ENCODE assay signal across 1 cellular context in the genomic region with DNA sequence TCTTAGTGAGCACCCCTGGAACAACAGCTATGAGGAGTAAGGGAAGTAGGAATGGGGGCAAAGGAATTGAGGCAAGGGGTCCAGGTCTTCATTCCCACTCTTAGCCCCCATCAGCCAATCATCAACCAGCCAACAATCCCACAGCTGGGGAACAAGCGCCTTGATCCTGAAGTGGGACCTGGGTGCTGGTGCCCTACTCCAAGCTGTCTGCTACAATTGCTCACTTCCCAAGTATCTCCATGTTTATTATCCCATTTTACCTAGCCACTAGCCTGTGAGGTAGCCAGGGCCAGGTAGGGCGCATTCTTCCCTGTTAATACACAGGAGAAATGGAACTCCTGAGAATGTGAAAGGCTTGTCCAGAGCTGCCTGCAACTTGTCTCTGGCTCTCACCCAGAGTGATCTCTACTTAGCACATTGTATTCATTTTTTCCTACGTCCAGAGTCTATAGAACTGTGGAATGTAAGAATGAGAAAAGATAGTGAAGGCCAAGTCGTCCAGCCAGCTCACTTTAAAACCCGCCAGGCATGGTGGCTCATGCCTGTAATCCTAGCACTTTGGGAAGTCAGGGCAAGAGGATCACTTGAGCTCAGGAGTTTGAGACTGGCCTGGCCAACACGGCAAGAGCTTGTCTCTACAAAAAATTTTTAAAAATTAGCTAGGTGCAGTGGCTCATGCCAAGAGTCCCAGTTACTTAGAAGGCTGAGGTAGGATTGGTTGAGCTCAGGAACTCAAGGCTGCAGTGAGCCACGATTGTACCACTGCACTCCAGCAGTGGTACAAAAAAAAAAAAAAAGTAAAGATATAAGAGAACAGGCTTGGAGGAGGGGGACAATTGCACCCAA.
TF ChIP-seq lines count a peak whose summit lies in the region.

No MANE protein-coding gene starts in this region.

TF ChIP-seq in H1, 55 proteins besides CTCF, POLR2A, EP300 and RAD21:
- TF ChIP-seq EGR1 (IDR thresholded peaks at IDR 0.05; ENCODE audit: borderline replicate concordance, low read depth, low read length) = no peak
- no peak for TF ChIP-seq TAF1 (IDR thresholded peaks at IDR 0.05; ENCODE audit: low read depth, low read length)
- no peak for TF ChIP-seq RFX5 (IDR thresholded peaks at IDR 0.05; ENCODE audit: borderline replicate concordance, low read depth, low read length)
- TF ChIP-seq, protein P1, sequence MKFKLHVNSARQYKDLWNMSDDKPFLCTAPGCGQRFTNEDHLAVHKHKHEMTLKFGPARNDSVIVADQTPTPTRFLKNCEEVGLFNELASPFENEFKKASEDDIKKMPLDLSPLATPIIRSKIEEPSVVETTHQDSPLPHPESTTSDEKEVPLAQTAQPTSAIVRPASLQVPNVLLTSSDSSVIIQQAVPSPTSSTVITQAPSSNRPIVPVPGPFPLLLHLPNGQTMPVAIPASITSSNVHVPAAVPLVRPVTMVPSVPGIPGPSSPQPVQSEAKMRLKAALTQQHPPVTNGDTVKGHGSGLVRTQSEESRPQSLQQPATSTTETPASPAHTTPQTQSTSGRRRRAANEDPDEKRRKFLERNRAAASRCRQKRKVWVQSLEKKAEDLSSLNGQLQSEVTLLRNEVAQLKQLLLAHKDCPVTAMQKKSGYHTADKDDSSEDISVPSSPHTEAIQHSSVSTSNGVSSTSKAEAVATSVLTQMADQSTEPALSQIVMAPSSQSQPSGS (IDR thresholded peaks at IDR 0.05; ENCODE audit: low read length) = no peak
- no peak for TF ChIP-seq RXRA (IDR thresholded peaks at IDR 0.05; ENCODE audit: insufficient read depth, low read depth, low read length)
- TF ChIP-seq CHD2 (IDR thresholded peaks at IDR 0.05; ENCODE audit: low read length) = no peak
- no peak for TF ChIP-seq E2F6 (IDR thresholded peaks at IDR 0.05)
